25 cellular contexts compared by ENCODE assay signal in genomic region chr20:59580991-59581401, GRCh38. TPM values are rescaled to one million over a fixed set of nuclear protein-coding genes. Genes with fewer than 3 reads are reported as not detected.
"Had no signal": no experiment of that assay in that cellular context is flagged by ENCODE, and none has a peak within 500 bp of the region (broad histone marks: within the 10 kb centered on the region; RNA-seq: fewer than 3 reads in every experiment).

No MANE protein-coding gene starts in this region.

- H3K4me2 ChIP-seq: KMS-11 had no signal

- H3K27ac Mint-ChIP-seq: activated B cell treated with CpG ODN at 0.5 μM for 24 hours; activated CD4-positive, alpha-beta T cell treated with anti-CD3 and anti-CD28 coated beads, Interleukin-2, amount 10 ng/mL, durations not matched to agents 7 days and 5 days; activated CD8-positive, alpha-beta T cell treated with anti-CD3 and anti-CD28 coated beads for 36 hours; activated naive CD4-positive, alpha-beta T cell treated with anti-CD3 and anti-CD28 coated beads, Interleukin-2, amount 10 ng/mL, durations not matched to agents 7 days and 5 days; activated naive CD8-positive, alpha-beta T cell treated with anti-CD3 and anti-CD28 coated beads for 36 hours; activated T-cell treated with anti-CD3 and anti-CD28 coated beads, Interleukin-2, amount 50 U/mL, for 72 hours; activated T-helper 2 cell treated with anti-CD3 and anti-CD28 coated beads, Interferon-gamma antibody, Interleukin-2, Interleukin-4, amounts not matched to agents 10 μg/mL and 5 μg/mL and 100 μg/mL, durations not matched to agents 14 hours and 24 hours and 36 hours; T-cell had no signal

- H3K4me3 Mint-ChIP-seq: activated B cell treated with CpG ODN at 0.5 μM for 24 hours; activated CD4-positive, alpha-beta T cell treated with anti-CD3 and anti-CD28 coated beads, Interleukin-2, amount 10 ng/mL, durations not matched to agents 7 days and 5 days; activated CD8-positive, alpha-beta T cell treated with anti-CD3 and anti-CD28 coated beads for 36 hours; activated naive CD4-positive, alpha-beta T cell treated with anti-CD3 and anti-CD28 coated beads, Interleukin-2, amount 10 ng/mL, durations not matched to agents 7 days and 5 days; activated naive CD8-positive, alpha-beta T cell treated with anti-CD3 and anti-CD28 coated beads for 36 hours; activated T-cell treated with anti-CD3 and anti-CD28 coated beads, Interleukin-2, amount 50 U/mL, for 72 hours; T-cell had no signal

- H3K27ac ChIP-seq: brain microvascular endothelial cell, cardiac muscle cell, KMS-11, SK-N-MC had no signal

- H3K9ac ChIP-seq: KMS-11 had no signal

- H3K9me3 Mint-ChIP-seq: activated B cell treated with CpG ODN at 0.5 μM for 24 hours; activated CD4-positive, alpha-beta T cell treated with anti-CD3 and anti-CD28 coated beads, Interleukin-2, amount 10 ng/mL, durations not matched to agents 7 days and 5 days; activated CD8-positive, alpha-beta T cell treated with anti-CD3 and anti-CD28 coated beads for 36 hours; activated naive CD4-positive, alpha-beta T cell treated with anti-CD3 and anti-CD28 coated beads, Interleukin-2, amount 10 ng/mL, durations not matched to agents 7 days and 5 days; activated naive CD8-positive, alpha-beta T cell treated with anti-CD3 and anti-CD28 coated beads for 36 hours; activated T-cell treated with anti-CD3 and anti-CD28 coated beads, Interleukin-2, amount 50 U/mL, for 72 hours; activated T-helper 2 cell treated with anti-CD3 and anti-CD28 coated beads, Interferon-gamma antibody, Interleukin-2, Interleukin-4, amounts not matched to agents 10 μg/mL and 5 μg/mL and 100 μg/mL, durations not matched to agents 14 hours and 24 hours and 36 hours; T-cell had no signal

- H3K36me3 Mint-ChIP-seq: activated naive CD4-positive, alpha-beta T cell treated with anti-CD3 and anti-CD28 coated beads, Interleukin-2, amount 10 ng/mL, durations not matched to agents 7 days and 5 days; activated naive CD8-positive, alpha-beta T cell treated with anti-CD3 and anti-CD28 coated beads for 36 hours; T-cell had no signal

- H3K4me1 Mint-ChIP-seq: activated B cell treated with CpG ODN at 0.5 μM for 24 hours had no signal

- H3K4me3 ChIP-seq: cardiac muscle cell, SK-N-MC had no signal

- DNase-seq: activated B cell treated with CpG ODN at 0.5 μM for 24 hours; activated CD4-positive, alpha-beta T cell treated with anti-CD3 and anti-CD28 coated beads, Interleukin-2, amount 10 ng/mL, durations not matched to agents 7 days and 5 days; activated CD8-positive, alpha-beta memory T cell treated with anti-CD3 and anti-CD28 coated beads, Interleukin-2, amount 50 U/mL, for 4 hours; activated CD8-positive, alpha-beta T cell treated with anti-CD3 and anti-CD28 coated beads for 36 hours; activated gamma-delta T cell treated with Interleukin-2 at 50 U/mL for 16 hours; activated naive CD4-positive, alpha-beta T cell treated with anti-CD3 and anti-CD28 coated beads, Interleukin-2, amount 10 ng/mL, durations not matched to agents 7 days and 5 days; activated naive CD8-positive, alpha-beta T cell treated with anti-CD3 and anti-CD28 coated beads for 36 hours; activated T-cell treated with anti-CD3 and anti-CD28 coated beads, Interleukin-2, amount 50 U/mL, for 72 hours; brain microvascular endothelial cell; MM.1S; NCI-H1105; NCI-H1436; NCI-H1694 treated with DMSO at 0.1 percent for 48 hours; NCI-H2029 treated with DMSO at 0.1 percent for 48 hours; NCI-H345; NCI-H510A; NCI-H526 treated with DMSO at 0.1 percent for 48 hours; NCI-H82; T-cell; T-helper 2 cell; T1000 had no signal

- H3K36me3 ChIP-seq: brain microvascular endothelial cell, cardiac muscle cell had no signal

RNA-seq across cellular contexts. Expression of gene PHACTR3, which starts 23.3 kb away (rescaled TPM):
- total RNA-seq: activated B cell treated with CpG ODN at 0.5 μM for 24 hours; activated CD4-positive, alpha-beta T cell treated with anti-CD3 and anti-CD28 coated beads, Interleukin-2, amount 10 ng/mL, durations not matched to agents 7 days and 5 days; activated CD8-positive, alpha-beta T cell treated with anti-CD3 and anti-CD28 coated beads for 36 hours; activated naive CD8-positive, alpha-beta T cell treated with anti-CD3 and anti-CD28 coated beads for 36 hours; activated T-cell treated with anti-CD3 and anti-CD28 coated beads, Interleukin-2, amount 50 U/mL, for 72 hours; activated T-helper 2 cell treated with anti-CD3 and anti-CD28 coated beads, Interferon-gamma antibody, Interleukin-2, Interleukin-4, amounts not matched to agents 10 μg/mL and 5 μg/mL and 100 μg/mL, durations not matched to agents 14 hours and 24 hours and 36 hours; T-cell had no signal
